In the genomic region with DNA sequence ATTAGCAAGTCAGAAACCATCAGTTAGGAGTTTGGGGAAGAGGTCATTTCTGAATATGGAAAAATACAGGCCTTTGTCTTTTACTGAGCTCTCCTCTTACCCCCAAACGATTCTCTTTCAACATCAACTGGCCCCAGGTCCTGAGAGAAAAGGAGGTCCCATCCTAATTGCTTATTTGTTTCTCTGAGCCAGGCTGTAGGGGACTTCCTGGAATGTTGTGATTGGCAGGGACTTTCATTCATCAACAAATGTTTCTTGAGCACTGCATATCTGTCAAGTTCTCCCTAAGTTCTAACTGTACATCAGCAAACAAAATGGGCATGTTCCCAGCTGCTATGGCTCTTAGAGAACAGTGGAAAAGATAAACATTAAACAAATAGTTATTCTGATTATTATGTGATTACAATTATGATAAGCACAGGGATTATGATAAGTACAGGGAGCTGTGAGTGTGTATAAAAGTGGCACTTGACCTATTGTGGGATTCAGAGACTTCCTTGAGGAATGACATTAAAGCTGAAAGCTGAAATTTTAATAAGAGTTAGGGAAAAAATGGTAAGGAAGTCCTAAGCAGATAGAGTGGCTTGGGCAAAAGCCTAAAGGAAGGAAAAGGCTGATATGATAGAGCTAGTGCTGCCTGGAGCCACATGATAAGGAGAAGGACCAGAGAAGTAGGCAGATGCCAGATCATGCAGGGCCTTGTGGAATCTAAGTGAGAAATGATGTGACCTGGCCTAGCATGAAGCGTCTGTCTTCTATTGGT, we compare ENCODE assay signal across 1 cellular context.
TF ChIP-seq lines count a peak whose summit lies in the region.

No MANE protein-coding gene starts in this region.

TF ChIP-seq in H1, 55 proteins besides CTCF, POLR2A, EP300 and RAD21:
- TF ChIP-seq SIX5 (IDR thresholded peaks at IDR 0.05; ENCODE audit: low read depth, low read length) (no peak), TEAD4 (IDR thresholded peaks at IDR 0.05; ENCODE audit: low read depth, low read length) (0 out of 2 replicates have a peak, but pooled peaks have one; percentile 32)
TF ChIP-seq in H1: peak in this region for 1.
